Comparison of ENCODE assay signal across 8 cellular contexts in the genomic region with DNA sequence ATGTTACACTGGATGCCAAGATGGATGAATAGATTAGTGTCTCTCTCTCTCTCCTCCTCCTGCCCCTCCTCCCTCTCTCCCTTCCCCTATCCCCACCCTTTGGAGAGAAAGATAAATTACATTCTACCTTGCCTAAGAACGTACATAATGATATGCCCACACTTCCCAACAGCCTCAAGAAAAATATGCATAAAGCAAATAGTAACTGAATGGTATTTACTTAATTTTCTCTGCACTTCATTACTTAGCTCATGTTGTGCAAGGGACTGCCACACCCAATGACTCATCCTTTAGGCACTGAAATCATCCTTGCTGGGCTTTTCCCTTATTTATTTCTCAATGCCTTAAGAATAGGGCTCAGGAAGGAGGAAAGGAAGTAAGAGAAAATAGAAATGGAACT.
A peak's percentile ranks its signal among the peaks of the same experiment; 100 is the strongest.
DNase-seq lines count a peak whose midpoint lies in the region; ATAC-seq and TF ChIP-seq lines count a peak whose summit lies in the region.

No MANE protein-coding gene starts in this region.

- ATAC-seq in heart right ventricle (peak in 7 of 8 donors; percentile 72 to 84 (median 75)), GM21737 (IDR thresholded peaks at IDR 0.05; ENCODE audit: unreplicated experiment) (no peak), GM21381 (IDR thresholded peaks at IDR 0.05; ENCODE audit: unreplicated experiment) (no peak)

- H3K36me3 ChIP-seq in heart right ventricle (no peaks in the 10 kb centered on the region), subcutaneous abdominal adipose tissue (ENCODE audit: control insufficient read depth in 5 of 5, insufficient read depth in 5 of 5, low read length in 5 of 5) (no peaks in the 10 kb centered on the region)

- H3K4me1 ChIP-seq in heart right ventricle (peaks cover 0 to 38% (median 21%) of the 10 kb centered on the region in 9 donors), subcutaneous abdominal adipose tissue (ENCODE audit: control insufficient read depth in 5 of 5, insufficient read depth in 5 of 5, low read length in 5 of 5) (peaks cover 2 to 24% (median 19%) of the 10 kb centered on the region in 5 donors)

- H3K9me3 ChIP-seq in heart right ventricle (no peaks in the 10 kb centered on the region), subcutaneous abdominal adipose tissue (ENCODE audit: control insufficient read depth in 5 of 5, low read length in 5 of 5) (no peaks in the 10 kb centered on the region)

- DNase-seq in HFF-Myc (ENCODE audit: extremely low read depth, low read depth) (peak; percentile 96), SKM-1 (lab: John Stamatoyannopoulos, UW; ENCODE audit: unreplicated experiment) (peak; percentile 83), heart right ventricle (no peak), middle frontal gyrus (ENCODE audit: extremely low spot score, low spot score) (no peak)
- no peak for DNase-seq in stimulated activated CD4-positive, alpha-beta T cell treated with anti-CD3 and anti-CD28 coated beads, Interleukin-4, amount 100 ng/mL, for 4 hours

- TF ChIP-seq CTCF in HFF-Myc (IDR thresholded peaks at IDR 0.05; ENCODE audit: low read depth, low read length, missing control alignments), result no peak
- TF ChIP-seq CTCF in heart right ventricle (IDR thresholded peaks at IDR 0.05), result no peak

- WGBS in heart right ventricle, 2 donors, result 16 to 19% methylated on average over 1 of the region's 1 CpG

- H3K4me3 ChIP-seq in HFF-Myc (replicated peaks; ENCODE audit: low read depth, low read length), result no peak overlapping the region
- no peak overlapping the region for H3K4me3 ChIP-seq in heart right ventricle
- H3K4me3 ChIP-seq in subcutaneous abdominal adipose tissue (ENCODE audit: low read depth in 1 of 5, low read length in 5 of 5), result no peak overlapping the region

- intact Hi-C loops in heart right ventricle (cut with DNase I), result no loop called here

- H3K27ac ChIP-seq in heart right ventricle, result peak overlapping the region; percentile 34 to 84 (median 66)
- H3K27ac ChIP-seq in subcutaneous abdominal adipose tissue (ENCODE audit: low read depth, low read length), result peak overlapping the region; percentile 72

- H3K9ac ChIP-seq in subcutaneous abdominal adipose tissue (ENCODE audit: low read length in 5 of 5), result no peak overlapping the region

- no peaks in the 10 kb centered on the region for H3K27me3 ChIP-seq in heart right ventricle
- peaks cover 0 to 3% (median 0%) of the 10 kb centered on the region in 5 donors for H3K27me3 ChIP-seq in subcutaneous abdominal adipose tissue (ENCODE audit: control insufficient read depth in 5 of 5, insufficient read depth in 4 of 5, low read length in 5 of 5)

Comparison
In these comparisons a context has a peak if more than half of its experiments do, and no peak if none do; other contexts are left out.
1. DNase-seq: peak in HFF-Myc (single experiment) and SKM-1 (single experiment); none in heart right ventricle (0 of 2), middle frontal gyrus (single experiment) and stimulated activated CD4-positive, alpha-beta T cell treated with anti-CD3 and anti-CD28 coated beads, Interleukin-4, amount 100 ng/mL, for 4 hours (0 of 2).
2. ATAC-seq: peak in heart right ventricle (7 of 8); none in GM21737 (single experiment) and GM21381 (single experiment).